8 cellular contexts compared by ENCODE assay signal in the genomic region with DNA sequence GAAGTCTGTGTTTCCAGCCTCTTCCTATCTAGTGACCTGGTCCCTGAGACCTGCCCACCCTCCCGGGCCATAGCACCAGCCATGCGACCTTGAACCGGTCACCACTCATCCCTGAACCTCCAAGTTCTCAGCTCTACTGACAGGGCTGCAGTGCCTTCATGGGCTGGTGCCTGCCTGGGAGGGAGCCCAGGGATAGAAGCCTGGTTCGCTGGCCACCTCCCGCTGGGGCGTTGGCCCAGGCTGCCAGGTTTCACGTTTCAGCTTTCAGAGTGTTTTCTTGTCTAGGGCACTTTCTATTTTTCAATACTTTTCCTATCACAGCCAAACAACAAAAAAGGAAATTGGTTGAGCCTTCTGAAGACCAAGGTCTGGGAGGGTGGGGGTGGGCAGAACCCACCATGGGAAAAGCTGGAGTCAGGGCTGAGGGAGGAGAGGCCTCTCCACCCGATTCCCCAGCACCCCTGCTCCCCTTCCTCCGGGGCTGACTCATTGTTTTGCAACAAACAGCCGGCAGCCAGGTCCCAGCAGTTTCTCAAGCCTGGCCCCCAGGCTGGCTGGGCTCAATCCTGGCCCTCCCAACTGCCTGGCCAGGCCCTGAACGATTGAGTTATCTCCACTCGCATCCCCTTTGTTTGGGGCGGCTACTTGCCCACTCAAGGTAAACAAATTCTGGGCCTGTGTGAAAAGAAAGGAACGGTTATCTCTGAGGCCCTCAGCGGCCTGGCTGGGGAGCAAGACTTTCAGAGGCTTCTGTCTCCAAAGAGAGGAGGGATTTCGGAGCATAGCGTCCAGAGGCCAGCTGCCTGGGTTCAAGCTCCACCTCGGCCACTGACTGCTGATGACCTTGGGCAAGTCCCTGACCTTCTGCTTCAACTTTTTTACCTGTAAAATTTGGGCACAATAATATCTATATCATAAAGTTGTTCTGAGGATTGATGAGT. TPM values are rescaled to one million over a fixed set of nuclear protein-coding genes. Genes with fewer than 3 reads are reported as not detected.
DNase-seq lines count a peak whose midpoint lies in the region; FAIRE-seq and TF ChIP-seq lines count a peak whose summit lies in the region.

No MANE protein-coding gene starts in this region.

- H3K4me3 ChIP-seq in adipocyte (ENCODE audit: low read length) (peak overlapping the region; percentile 57), left ventricle myocardium inferior (no peak overlapping the region), prostate gland (no peak overlapping the region)

- H3K9ac ChIP-seq in adipocyte (ENCODE audit: low read length) = peak overlapping the region; percentile 85

- H3K9me3 ChIP-seq in adipocyte (ENCODE audit: control insufficient read depth, low read length) (peaks cover 24% of the 10 kb centered on the region), left ventricle myocardium inferior (replicated peaks) (peaks cover 27% of the 10 kb centered on the region), prostate gland (no peaks in the 10 kb centered on the region)

- WGBS in prostate gland = 24% methylated on average over 18 of the region's 18 CpGs

- TF ChIP-seq POLR2A in prostate gland (IDR thresholded peaks at IDR 0.05) = peak; percentile 40

- intact Hi-C loops in left ventricle myocardium inferior (cut with micrococcal nuclease) (no loop called here), prostate gland (cut with DNase I) (loop anchor here (2.0 kb wide), 1 partner anchor 40 kb away; no protein-coding TSS in a partner anchor)

- no peaks in the 10 kb centered on the region for H3K36me3 ChIP-seq in adipocyte (ENCODE audit: control insufficient read depth, insufficient read depth, low read length, severe bottlenecking)
- H3K36me3 ChIP-seq in left ventricle myocardium inferior = no peaks in the 10 kb centered on the region
- H3K36me3 ChIP-seq in prostate gland = no peaks in the 10 kb centered on the region

- H3K27me3 ChIP-seq in adipocyte (replicated peaks; ENCODE audit: control insufficient read depth, insufficient read depth, low read length) (no peaks in the 10 kb centered on the region), left ventricle myocardium inferior (ENCODE audit: low read depth) (no peaks in the 10 kb centered on the region), prostate gland (replicated peaks; ENCODE audit: insufficient read depth) (no peaks in the 10 kb centered on the region)

- H3K27ac ChIP-seq in left ventricle myocardium inferior (replicated peaks) = peak overlapping the region; percentile 77
- peak overlapping the region; percentile 82 to 91 for H3K27ac ChIP-seq in prostate gland

- peaks cover 20% of the 10 kb centered on the region for H3K4me1 ChIP-seq in adipocyte (ENCODE audit: control insufficient read depth, insufficient read depth, low read length)
- peaks cover 23% of the 10 kb centered on the region for H3K4me1 ChIP-seq in left ventricle myocardium inferior
- peaks cover 8% of the 10 kb centered on the region for H3K4me1 ChIP-seq in prostate gland (replicated peaks)

- no peak for FAIRE-seq in GM19239 (lab: Jason Lieb, UNC)

- DNase-seq in NCI-H187 (lab: John Stamatoyannopoulos, UW) (peak; percentile 46 to 54), NCI-H187 treated with DMSO at 0.1 percent for 48 hours (lab: John Stamatoyannopoulos, UW) (no peak), NCI-H345 treated with DMSO at 0.1 percent for 48 hours (lab: John Stamatoyannopoulos, UW; ENCODE audit: unreplicated experiment) (peak; percentile 54), adipocyte (ENCODE audit: low read depth) (peak; percentile 94), left ventricle myocardium inferior (peak; percentile 71), prostate gland (ENCODE audit: low spot score) (peak; percentile 81), GM19239 (ENCODE audit: insufficient read length, low spot score) (no peak)
- DNase-seq in activated CD8-positive, alpha-beta memory T cell treated with anti-CD3 and anti-CD28 coated beads for 24 hours = no peak

- TF ChIP-seq CTCF in left ventricle myocardium inferior (IDR thresholded peaks at IDR 0.05; ENCODE audit: borderline replicate concordance) = no peak
- TF ChIP-seq CTCF in prostate gland (IDR thresholded peaks at IDR 0.05) = no peak

RNA-seq across cellular contexts. Expression of gene ZFP36L2, which starts 47.5 kb away (rescaled TPM):
- total RNA-seq in left ventricle myocardium inferior (48.5 TPM), prostate gland (100 to 1,000 TPM; 117 to 256 TPM)

Comparison
In these comparisons a context has a peak if more than half of its experiments do, and no peak if none do; other contexts are left out.
1. DNase-seq: peak in NCI-H187 (2 of 2), NCI-H345 treated with DMSO at 0.1 percent for 48 hours (single experiment), adipocyte (single experiment), left ventricle myocardium inferior (single experiment) and prostate gland (single experiment); none in NCI-H187 treated with DMSO at 0.1 percent for 48 hours (single experiment), GM19239 (single experiment) and activated CD8-positive, alpha-beta memory T cell treated with anti-CD3 and anti-CD28 coated beads for 24 hours (single experiment).